In the genomic region with DNA sequence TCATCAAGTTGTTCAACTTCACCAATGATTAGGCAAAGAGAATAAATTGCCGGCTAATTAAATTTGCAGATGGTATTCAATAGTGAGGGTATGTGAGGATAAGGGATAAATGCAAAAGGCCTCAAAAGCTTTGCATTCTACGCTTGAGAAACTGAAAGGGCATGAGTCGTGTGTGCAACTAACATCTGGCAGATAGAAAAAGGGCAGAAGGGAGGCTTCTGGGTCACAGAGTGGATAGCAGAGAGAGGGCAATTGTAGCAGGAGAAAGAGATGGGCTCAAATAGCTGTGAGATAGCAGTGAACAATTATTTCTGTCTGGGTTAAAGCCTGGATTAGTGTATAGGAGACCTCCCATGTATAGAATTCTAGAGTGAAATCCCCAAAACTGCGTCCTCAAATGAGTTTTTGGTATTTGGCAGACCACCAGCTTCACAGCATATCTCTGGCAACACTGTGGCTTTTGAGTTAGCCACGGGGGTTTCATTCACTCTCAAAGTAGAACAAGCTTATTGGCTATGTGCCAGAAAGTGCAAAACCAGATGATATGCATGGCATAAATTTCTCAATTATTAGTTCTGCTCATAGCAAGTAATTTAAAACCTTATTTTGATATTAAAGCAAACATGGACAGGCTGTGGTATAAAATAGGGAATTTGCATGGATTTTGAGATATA, we compare ENCODE assay signal across 18 cellular contexts.
DNase-seq lines count a peak whose midpoint lies in the region; TF ChIP-seq lines count a peak whose summit lies in the region.
"Had no signal": no experiment of that assay in that cellular context is flagged by ENCODE, and none has a peak within 500 bp of the region (broad histone marks: within the 10 kb centered on the region; RNA-seq: fewer than 3 reads in every experiment).

No MANE protein-coding gene starts in this region.

- TF ChIP-seq CTCF in KMS-11 (conservative IDR thresholded peaks at IDR 0.05; ENCODE audit: low read depth, low read length) (no peak), neural progenitor cell (IDR thresholded peaks at IDR 0.05) (no peak)

- no peaks in the 10 kb centered on the region for H3K36me3 Mint-ChIP-seq in neural progenitor cell

- H3K9me3 Mint-ChIP-seq in neural progenitor cell = no peaks in the 10 kb centered on the region
- H3K9me3 Mint-ChIP-seq: CD4-positive, alpha-beta T cell had no signal

- H4K20me1 ChIP-seq in KMS-11 (ENCODE audit: insufficient read depth) (no peaks in the 10 kb centered on the region), neural progenitor cell (ENCODE audit: low read depth) (no peaks in the 10 kb centered on the region)
- H4K20me1 ChIP-seq: BLaER1 had no signal

- H3K9me3 ChIP-seq in neural progenitor cell (ENCODE audit: low read depth) = no peaks in the 10 kb centered on the region
- H3K9me3 ChIP-seq: BLaER1, Caco-2 had no signal

- H3K36me3 ChIP-seq in KMS-11 (ENCODE audit: insufficient read depth) (no peaks in the 10 kb centered on the region), neural progenitor cell (no peaks in the 10 kb centered on the region)
- H3K36me3 ChIP-seq: BLaER1 had no signal

- H3K27me3 ChIP-seq in KMS-11 (ENCODE audit: insufficient read depth, low read depth) (no peaks in the 10 kb centered on the region), neural progenitor cell (no peaks in the 10 kb centered on the region)
- H3K27me3 ChIP-seq: BLaER1 had no signal

- H3K4me3 ChIP-seq in KMS-11 (IDR thresholded peaks at IDR 0.05; ENCODE audit: insufficient read depth, low read depth, low read length) (no peak overlapping the region), neural progenitor cell (no peak overlapping the region)
- H3K4me3 ChIP-seq: BLaER1 had no signal

- H3K79me2 ChIP-seq in KMS-11 (ENCODE audit: insufficient read depth, low read depth) (no peaks in the 10 kb centered on the region), neural progenitor cell (ENCODE audit: low read depth) (no peaks in the 10 kb centered on the region)

- no peak overlapping the region for H3K27ac Mint-ChIP-seq in neural progenitor cell
- H3K27ac Mint-ChIP-seq: CD4-positive, alpha-beta T cell had no signal

- H3K27ac ChIP-seq in KMS-11 (peak overlapping the region; percentile 64), neural progenitor cell (no peak overlapping the region)
- H3K27ac ChIP-seq: BLaER1, RWPE1 had no signal

- no peaks in the 10 kb centered on the region for H3K27me3 Mint-ChIP-seq in neural progenitor cell (ENCODE audit: insufficient read depth, low read depth)
- H3K27me3 Mint-ChIP-seq: CD4-positive, alpha-beta T cell had no signal

- H3K9ac ChIP-seq in KMS-11 (no peak overlapping the region; the same call in 1 of the 2 replicates), neural progenitor cell (no peak overlapping the region)
- H3K9ac ChIP-seq: BLaER1 had no signal

- H3K4me1 Mint-ChIP-seq in neural progenitor cell = peaks cover 37% of the 10 kb centered on the region

- H2AFZ ChIP-seq in KMS-11 (ENCODE audit: low read depth) (no peak overlapping the region), neural progenitor cell (replicated peaks) (no peak overlapping the region)

- DNase-seq in NCI-H748 (lab: John Stamatoyannopoulos, UW; ENCODE audit: unreplicated experiment) (peak; percentile 58), NCI-H748 treated with DMSO at 0.1 percent for 48 hours (lab: John Stamatoyannopoulos, UW) (no peak), NCI-H446 treated with DMSO at 0.1 percent for 48 hours (lab: John Stamatoyannopoulos, UW) (peak; percentile 39), cerebellar cortex (ENCODE audit: low spot score) (peak; percentile 17), neural progenitor cell (ENCODE audit: low spot score) (no peak)
- DNase-seq in activated CD4-positive, CD25-positive, alpha-beta regulatory T cell (lab: John Stamatoyannopoulos, UW) = no peak
- DNase-seq: Caco-2; CD4-positive, alpha-beta T cell; GDM1; MV-4-11; NCI-H1436; NCI-H1930; NCI-H524; SHP77 treated with DMSO at 0.1 percent for 48 hours; T-helper 1 cell had no signal

- H3K4me3 Mint-ChIP-seq in neural progenitor cell = no peak overlapping the region
- H3K4me3 Mint-ChIP-seq: CD4-positive, alpha-beta T cell had no signal

- no peaks in the 10 kb centered on the region for H3F3A ChIP-seq in neural progenitor cell (ENCODE audit: low read depth)

- H3K4me2 ChIP-seq in KMS-11 = peak overlapping the region; percentile 47
- H3K4me2 ChIP-seq in neural progenitor cell = no peak overlapping the region
- H3K4me2 ChIP-seq: BLaER1 had no signal

- H3K4me1 ChIP-seq in KMS-11 (ENCODE audit: low read depth, poor library complexity, severe bottlenecking) = peaks cover 58% of the 10 kb centered on the region
- no peaks in the 10 kb centered on the region for H3K4me1 ChIP-seq in neural progenitor cell
- H3K4me1 ChIP-seq: BLaER1, Caco-2 had no signal

Comparison
In these comparisons a context has a peak if more than half of its experiments do, and no peak if none do; other contexts are left out.
1. DNase-seq: peak in NCI-H748 (single experiment), NCI-H446 treated with DMSO at 0.1 percent for 48 hours (single experiment) and cerebellar cortex (single experiment); none in NCI-H748 treated with DMSO at 0.1 percent for 48 hours (single experiment), activated CD4-positive, CD25-positive, alpha-beta regulatory T cell (0 of 4) and neural progenitor cell (single experiment).